ENCODE assay signal across 8 cellular contexts in genomic region chr12:48817957-48818830, GRCh38. TPM values are rescaled to one million over a fixed set of nuclear protein-coding genes. Genes with fewer than 3 reads are reported as not detected.
DNase-seq lines count a peak whose midpoint lies in the region; ATAC-seq and TF ChIP-seq lines count a peak whose summit lies in the region.

TSS of gene CACNB3 (plus strand) at chr12:48818496. CDS start at chr12:48818930, 434 bp downstream.

- H3K9me3 Mint-ChIP-seq in CD4-positive, CD25-positive, alpha-beta regulatory T cell, result no peaks in the 10 kb centered on the region
- H3K9me3 Mint-ChIP-seq in activated CD8-positive, alpha-beta memory T cell treated with anti-CD3 and anti-CD28 coated beads, Interleukin-2, amount 10 ng/mL, durations not matched to agents 7 days and 5 days (ENCODE audit: low read depth), result no peaks in the 10 kb centered on the region
- no peaks in the 10 kb centered on the region for H3K9me3 Mint-ChIP-seq in endodermal cell

- CTCF ChIA-PET in HCT116 (lab: Charles Lee), result interaction anchor here (1.9 kb wide), 1 partner anchor 170 kb away, joined by 5 read pairs; no protein-coding TSS in a partner anchor
- CTCF ChIA-PET in activated CD8-positive, alpha-beta memory T cell treated with anti-CD3 and anti-CD28 coated beads, Interleukin-2, amount 10 ng/mL, durations not matched to agents 7 days and 5 days (lab: Charles Lee), result interaction anchor here (0.8 to 6.5 kb wide), 6 partner anchors 11 to 84 kb away, joined by 3 to 55 read pairs (median 18); partner anchors contain the start of gene DDX23

- peaks cover 18% of the 10 kb centered on the region for H3K27me3 Mint-ChIP-seq in CD4-positive, CD25-positive, alpha-beta regulatory T cell
- peaks cover 37% of the 10 kb centered on the region for H3K27me3 Mint-ChIP-seq in activated CD8-positive, alpha-beta memory T cell treated with anti-CD3 and anti-CD28 coated beads, Interleukin-2, amount 10 ng/mL, durations not matched to agents 7 days and 5 days
- peaks cover 72% of the 10 kb centered on the region for H3K27me3 Mint-ChIP-seq in endodermal cell (ENCODE audit: insufficient read depth)

- no peaks in the 10 kb centered on the region for H4K20me1 ChIP-seq in HCT116 (ENCODE audit: insufficient read depth)

- H3K9me3 ChIP-seq in CD4-positive, CD25-positive, alpha-beta regulatory T cell (ENCODE audit: control insufficient read depth in 2 of 2, low read length in 2 of 2), result no peaks in the 10 kb centered on the region
- H3K9me3 ChIP-seq in HCT116 (ENCODE audit: control insufficient read depth in 1 of 2, insufficient read depth in 1 of 2, low read depth in 1 of 2, low read length in 2 of 2), result no peaks in the 10 kb centered on the region
- H3K9me3 ChIP-seq in endodermal cell (ENCODE audit: control insufficient read depth, low read length), result no peaks in the 10 kb centered on the region
- no peaks in the 10 kb centered on the region for H3K9me3 ChIP-seq in mucosa of descending colon

- POLR2A ChIA-PET in HCT116 (lab: Charles Lee), result interaction anchor here (1.4 kb wide), 1 partner anchor 14 kb away, joined by 3 read pairs; no protein-coding TSS in a partner anchor

- H2AFZ ChIP-seq in HCT116 (ENCODE audit: low read depth, low read length, poor library complexity, severe bottlenecking), result no peak within 1 kb of the TSS

- H3K4me3 Mint-ChIP-seq in CD4-positive, CD25-positive, alpha-beta regulatory T cell, result peak within 1 kb of the TSS; percentile 90 to 96 (median 92)
- peak within 1 kb of the TSS; percentile 85 for H3K4me3 Mint-ChIP-seq in activated CD8-positive, alpha-beta memory T cell treated with anti-CD3 and anti-CD28 coated beads, Interleukin-2, amount 10 ng/mL, durations not matched to agents 7 days and 5 days
- peak within 1 kb of the TSS; percentile 79 for H3K4me3 Mint-ChIP-seq in endodermal cell

- TF ChIP-seq CTCF in HCT116 (IDR thresholded peaks at IDR 0.05 in 2 of 3, conservative IDR thresholded peaks at IDR 0.05 in 1 of 3; ENCODE audit: borderline replicate concordance in 1 of 3, insufficient read depth in 1 of 3, low read depth in 2 of 3, low read length in 2 of 3) (no peak), endodermal cell (conservative IDR thresholded peaks at IDR 0.05) (no peak), mucosa of descending colon (IDR thresholded peaks at IDR 0.05) (no peak)

- TF ChIP-seq POLR2A in HCT116 (IDR thresholded peaks at IDR 0.05; ENCODE audit: borderline replicate concordance, extremely low read depth, insufficient read depth, insufficient read length), result no peak

- RAD21 ChIA-PET in HCT116 (lab: Charles Lee; ENCODE audit: low non-redundant PET in 1 of 2, low total read pairs in 2 of 2, uncharacterized antibody in 2 of 2, unreplicated experiment in 2 of 2), result no interaction called here

- peak within 1 kb of the TSS; percentile 38 to 87 (median 43) for H3K27ac Mint-ChIP-seq in CD4-positive, CD25-positive, alpha-beta regulatory T cell
- no peak within 1 kb of the TSS for H3K27ac Mint-ChIP-seq in activated CD8-positive, alpha-beta memory T cell treated with anti-CD3 and anti-CD28 coated beads, Interleukin-2, amount 10 ng/mL, durations not matched to agents 7 days and 5 days
- H3K27ac Mint-ChIP-seq in endodermal cell, result peak within 1 kb of the TSS; percentile 74

- ATAC-seq in CD4-positive, CD25-positive, alpha-beta regulatory T cell (ENCODE audit: low read depth in 2 of 2), result peak; percentile 62 to 65
- peak; percentile 53 for ATAC-seq in HCT116
- ATAC-seq in activated CD8-positive, alpha-beta memory T cell treated with anti-CD3 and anti-CD28 coated beads, Interleukin-2, amount 10 ng/mL, durations not matched to agents 7 days and 5 days, result peak; percentile 69
- peak; percentile 44 for ATAC-seq in mucosa of descending colon
- no peak for ATAC-seq in GM19397 (IDR thresholded peaks at IDR 0.05; ENCODE audit: unreplicated experiment)

- no peaks in the 10 kb centered on the region for H3K36me3 Mint-ChIP-seq in CD4-positive, CD25-positive, alpha-beta regulatory T cell
- H3K36me3 Mint-ChIP-seq in activated CD8-positive, alpha-beta memory T cell treated with anti-CD3 and anti-CD28 coated beads, Interleukin-2, amount 10 ng/mL, durations not matched to agents 7 days and 5 days, result no peaks in the 10 kb centered on the region
- H3K36me3 Mint-ChIP-seq in endodermal cell (ENCODE audit: low read depth), result no peaks in the 10 kb centered on the region

- BruUV-seq in HCT116 (replicated peaks; lab: Mats Ljungman, UMichigan), result no TSS peak

- WGBS in endodermal cell (ENCODE audit: insufficient coverage in 1 of 2, insufficient read length in 1 of 2), 2 experiments, result 0 to 2% methylated on average over 21 to 70 of the region's 78 CpGs

- H3K4me2 ChIP-seq in HCT116 (ENCODE audit: low read length), result peak within 1 kb of the TSS; percentile 76

- H3K9ac ChIP-seq in HCT116 (ENCODE audit: low read length) (peak within 1 kb of the TSS; percentile 48), endodermal cell (ENCODE audit: extremely low read depth, low read length, poor library complexity, severe bottlenecking) (peak within 1 kb of the TSS; percentile 68)

- no peaks in the 10 kb centered on the region for H3K9me2 ChIP-seq in HCT116 (ENCODE audit: insufficient read depth)

- H3K4me3 ChIP-seq in CD4-positive, CD25-positive, alpha-beta regulatory T cell (ENCODE audit: low read depth, low read length), result peak within 1 kb of the TSS; percentile 18
- H3K4me3 ChIP-seq in HCT116 (replicated peaks in 1 of 2; ENCODE audit: low read depth in 1 of 2, low read length in 2 of 2), result peak within 1 kb of the TSS; percentile 51 to 60
- peak within 1 kb of the TSS; percentile 87 for H3K4me3 ChIP-seq in endodermal cell (ENCODE audit: low read length)
- H3K4me3 ChIP-seq in mucosa of descending colon, result peak within 1 kb of the TSS; percentile 26

- H3K4me1 ChIP-seq in CD4-positive, CD25-positive, alpha-beta regulatory T cell (ENCODE audit: control insufficient read depth, insufficient read depth, low read length, poor library complexity, severe bottlenecking), result peaks cover 34% of the 10 kb centered on the region
- H3K4me1 ChIP-seq in HCT116 (ENCODE audit: control insufficient read depth in 1 of 2, insufficient read depth in 2 of 2, low read length in 2 of 2) (peaks cover 20 to 43% of the 10 kb centered on the region in 2 experiments), endodermal cell (ENCODE audit: control insufficient read depth, insufficient read depth, low read length) (peaks cover 9% of the 10 kb centered on the region), mucosa of descending colon (ENCODE audit: low read depth) (peaks cover 18% of the 10 kb centered on the region)

- no peak for TF ChIP-seq RAD21 in HCT116 (IDR thresholded peaks at IDR 0.05; ENCODE audit: low read depth)

- no peaks in the 10 kb centered on the region for H3K27me3 ChIP-seq in CD4-positive, CD25-positive, alpha-beta regulatory T cell (ENCODE audit: control insufficient read depth, insufficient read depth, low read length)
- H3K27me3 ChIP-seq in HCT116 (ENCODE audit: insufficient read depth, low read length), result no peaks in the 10 kb centered on the region
- no peaks in the 10 kb centered on the region for H3K27me3 ChIP-seq in endodermal cell (ENCODE audit: control insufficient read depth, insufficient read depth, low read length, poor library complexity, severe bottlenecking)

- peak; percentile 75 to 80 (median 77) for DNase-seq in CD4-positive, CD25-positive, alpha-beta regulatory T cell
- DNase-seq in HCT116 (ENCODE audit: low read depth, low spot score), result no peak
- DNase-seq in NCI-H748 (lab: John Stamatoyannopoulos, UW; ENCODE audit: unreplicated experiment), result peak; percentile 87
- peak; percentile 85 for DNase-seq in activated CD8-positive, alpha-beta memory T cell treated with anti-CD3 and anti-CD28 coated beads, Interleukin-2, amount 10 ng/mL, durations not matched to agents 7 days and 5 days
- DNase-seq in endodermal cell, result peak; percentile 97
- DNase-seq in mucosa of descending colon, result peak; percentile 83 to 90 (median 88)
- peak; percentile 50 to 57 for DNase-seq in stimulated activated CD8-positive, alpha-beta memory T cell treated with anti-CD3 and anti-CD28 coated beads, Interleukin-2, amount 100 ng/mL, for 1 hour (ENCODE audit: low read depth in 2 of 2)

- no peaks in the 10 kb centered on the region for H3K79me2 ChIP-seq in HCT116 (ENCODE audit: insufficient read depth, low read length)

- peaks cover 6 to 45% (median 17%) of the 10 kb centered on the region in 4 donors for H3K4me1 Mint-ChIP-seq in CD4-positive, CD25-positive, alpha-beta regulatory T cell
- H3K4me1 Mint-ChIP-seq in activated CD8-positive, alpha-beta memory T cell treated with anti-CD3 and anti-CD28 coated beads, Interleukin-2, amount 10 ng/mL, durations not matched to agents 7 days and 5 days, result peaks cover 32% of the 10 kb centered on the region
- H3K4me1 Mint-ChIP-seq in endodermal cell, result peaks cover 23% of the 10 kb centered on the region

- intact Hi-C loops in HCT116 (cut with micrococcal nuclease), result no loop called here
- intact Hi-C loops in mucosa of descending colon (cut with DNase I, micrococcal nuclease), result no loop called here

- H3K27ac ChIP-seq in CD4-positive, CD25-positive, alpha-beta regulatory T cell (ENCODE audit: insufficient read depth, low read length, poor library complexity, severe bottlenecking), result no peak within 1 kb of the TSS
- peak within 1 kb of the TSS; percentile 30; the same call in 1 of the 2 replicates for H3K27ac ChIP-seq in HCT116 (ENCODE audit: low read depth, low read length)
- H3K27ac ChIP-seq in endodermal cell (ENCODE audit: low read depth, low read length), result peak within 1 kb of the TSS; percentile 62

- H3K36me3 ChIP-seq in CD4-positive, CD25-positive, alpha-beta regulatory T cell (ENCODE audit: control insufficient read depth, insufficient read depth, low read length), result no peaks in the 10 kb centered on the region
- H3K36me3 ChIP-seq in HCT116 (ENCODE audit: control insufficient read depth in 1 of 2, insufficient read depth in 2 of 2, low read length in 2 of 2) (no peaks in the 10 kb centered on the region), endodermal cell (ENCODE audit: control insufficient read depth, insufficient read depth, low read length) (no peaks in the 10 kb centered on the region), mucosa of descending colon (ENCODE audit: low read depth) (no peaks in the 10 kb centered on the region)

TF ChIP-seq in HCT116, 20 proteins besides CTCF, POLR2A, EP300 and RAD21 (continues in another document):
- TF ChIP-seq POLR2AphosphoS5 (IDR thresholded peaks at IDR 0.05; ENCODE audit: low read depth, low read length), result peak; percentile 33; the same call in 1 of the 2 replicates
- no peak for TF ChIP-seq CBX3 (IDR thresholded peaks at IDR 0.05; ENCODE audit: low read depth)
- TF ChIP-seq FOSL1 (IDR thresholded peaks at IDR 0.05; ENCODE audit: low read depth), result no peak
- TF ChIP-seq EZH2 (IDR thresholded peaks at IDR 0.05), result no peak

RNA-seq across cellular contexts. Expression of gene CACNB3, which starts in this region (rescaled TPM):
- 9.1 TPM for total RNA-seq in CD4-positive, CD25-positive, alpha-beta regulatory T cell
- 1 to 10 TPM in 2 of 4 donors, under 1 TPM in 2; 0.32 to 2.3 (median 0.83) TPM for polyA plus RNA-seq in CD4-positive, CD25-positive, alpha-beta regulatory T cell
- 22.0 TPM for total RNA-seq in HCT116 (2021; ENCODE audit: unreplicated experiment)
- 27.9 and 29.4 TPM in 2 replicates for polyA plus RNA-seq in HCT116 (2012)
- total RNA-seq in activated CD8-positive, alpha-beta memory T cell treated with anti-CD3 and anti-CD28 coated beads, Interleukin-2, amount 10 ng/mL, durations not matched to agents 7 days and 5 days, result 10 to 100 TPM; 11.0 to 12.8 TPM
- total RNA-seq in endodermal cell, result 10 to 100 TPM; 40.6 to 59.9 TPM
- polyA plus RNA-seq in endodermal cell (2013, experiment 1 of 2), result 57.5 TPM
- polyA plus RNA-seq in endodermal cell (2013, experiment 2 of 2), result 51.8 TPM
- 10 to 100 TPM; 31.8 to 49.4 (median 45.1) TPM for total RNA-seq in mucosa of descending colon

Comparison
In these comparisons a context has a peak if more than half of its experiments do, and no peak if none do; other contexts are left out.
1. H3K4me3 ChIP-seq: peak in every context shown above with its lines; median percentile 87 in endodermal cell; 56 in HCT116; 26 in mucosa of descending colon; 18 in CD4-positive, CD25-positive, alpha-beta regulatory T cell.